ENCODE assay signal across 22 cellular contexts in genomic region chr11:115148691-115149090, GRCh38.
"Had no signal": no experiment of that assay in that cellular context is flagged by ENCODE, and none has a peak within 500 bp of the region (broad histone marks: within the 10 kb centered on the region; RNA-seq: fewer than 3 reads in every experiment).

No MANE protein-coding gene starts in this region.

- H3K4me1 Mint-ChIP-seq: neural crest cell had no signal

- H3K4me1 ChIP-seq: esophagus muscularis mucosa, right lobe of liver, spleen, suprapubic skin, thyroid gland, uterus had no signal

- H3K27me3 ChIP-seq: gastrocnemius medialis, ovary, right lobe of liver, thyroid gland, uterus had no signal

- H3K4me3 Mint-ChIP-seq: immature natural killer cell, natural killer cell, neural crest cell, type B pancreatic cell had no signal

- H3K27ac Mint-ChIP-seq: type B pancreatic cell had no signal

- H3K9me3 Mint-ChIP-seq: immature natural killer cell, neural crest cell had no signal

- ATAC-seq: gastrocnemius medialis, left ventricle myocardium superior, mucosa of descending colon had no signal

- H3K4me3 ChIP-seq: esophagus muscularis mucosa, gastrocnemius medialis, mucosa of descending colon, ovary, right lobe of liver, spleen, suprapubic skin, thyroid gland, uterus had no signal

- FAIRE-seq: keratinocyte had no signal

- H3K36me3 ChIP-seq: esophagus muscularis mucosa, gastrocnemius medialis, ovary, right lobe of liver, spleen, suprapubic skin, thyroid gland, uterus had no signal

- H3K9me3 ChIP-seq: esophagus muscularis mucosa, gastrocnemius medialis, mucosa of descending colon, ovary, right lobe of liver, suprapubic skin, thyroid gland, uterus had no signal

- H3K27ac ChIP-seq: epithelial cell of prostate, esophagus muscularis mucosa, gastrocnemius medialis, ovary, right lobe of liver, spleen, suprapubic skin, thyroid gland, uterus had no signal

- DNase-seq: effector memory CD4-positive, alpha-beta T cell; gastrocnemius medialis; immature natural killer cell; left cardiac atrium; left ventricle myocardium superior; mucosa of descending colon; natural killer cell; ovary; right lobe of liver; spleen; stimulated activated CD4-positive, alpha-beta T cell treated with anti-CD3 and anti-CD28 coated beads, Interleukin-15, amount 100 ng/mL, for 24 hours; stimulated activated CD4-positive, alpha-beta T cell treated with anti-CD3 and anti-CD28 coated beads, Interleukin-1b, Interleukin-23, amount 100 ng/mL, for 48 hours; stimulated activated CD4-positive, alpha-beta T cell treated with anti-CD3 and anti-CD28 coated beads, Interleukin-4, amount 100 ng/mL, for 24 hours; stimulated activated naive CD4-positive, alpha-beta T cell; thyroid gland; uterus had no signal
